14 cellular contexts compared by ENCODE assay signal in the genomic region with DNA sequence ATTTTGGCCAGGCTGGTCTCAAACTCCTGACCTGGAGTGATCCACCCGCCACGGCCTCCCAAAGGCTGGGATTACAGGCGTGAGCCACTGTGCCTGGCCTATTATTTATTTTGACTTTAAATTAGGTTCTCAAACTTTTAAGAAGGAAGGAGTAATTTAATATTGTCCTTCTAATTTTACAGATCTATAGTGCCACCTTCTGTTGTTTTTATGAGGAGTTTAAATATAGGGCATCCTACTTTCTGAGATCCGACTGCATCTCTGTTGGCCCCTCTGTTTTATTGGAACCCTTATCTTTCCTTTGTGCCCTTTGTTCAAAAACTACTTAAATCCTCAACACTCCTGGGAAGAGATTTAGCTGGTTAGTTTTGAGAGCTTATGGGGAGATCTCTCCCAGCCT. TPM values are rescaled to one million over a fixed set of nuclear protein-coding genes. Genes with fewer than 3 reads are reported as not detected.
A peak's percentile ranks its signal among the peaks of the same experiment; 100 is the strongest.
DNase-seq lines count a peak whose midpoint lies in the region; ATAC-seq and TF ChIP-seq lines count a peak whose summit lies in the region.
"Had no signal": no experiment of that assay in that cellular context is flagged by ENCODE, and none has a peak within 500 bp of the region (broad histone marks: within the 10 kb centered on the region; RNA-seq: fewer than 3 reads in every experiment).

No MANE protein-coding gene starts in this region.

- no peak overlapping the region for H2AK5ac ChIP-seq in neuronal stem cell (ENCODE audit: low read depth, low read length)

- no peak overlapping the region for H3K23ac ChIP-seq in neuronal stem cell (ENCODE audit: low read depth, low read length, poor library complexity)

- no peak overlapping the region for H2BK120ac ChIP-seq in neuronal stem cell (ENCODE audit: low read depth, low read length)

- 44 to 50% methylated on average over 4 of the region's 4 CpGs for WGBS in heart right ventricle, 2 donors
- WGBS in esophagus muscularis mucosa: 38% methylated on average over 4 of the region's 4 CpGs
- no CpG with 5 or more reads among the region's 4 CpGs for WGBS in neuronal stem cell (ENCODE audit: extremely low coverage in 2 of 2, insufficient read length in 2 of 2, insufficient replicate concordance in 1 of 2), 2 donors

- H2BK5ac ChIP-seq in neuronal stem cell (ENCODE audit: low read length): no peak overlapping the region

- no peaks in the 10 kb centered on the region for H4K20me1 ChIP-seq in OCI-LY3 (ENCODE audit: insufficient read depth, low read length)

- H3K9ac ChIP-seq in OCI-LY3 (ENCODE audit: low read length) (no peak overlapping the region), neuronal stem cell (ENCODE audit: low read depth, low read length, poor library complexity) (no peak overlapping the region)

- intact Hi-C loops in heart right ventricle (cut with DNase I) (loop anchor here in 1 of 10 donors (5.0 kb wide), 1 partner anchor 301 kb away; no protein-coding TSS in a partner anchor), left ventricle myocardium superior (cut with micrococcal nuclease) (no loop called here), esophagus muscularis mucosa (cut with DNase I) (no loop called here)

- no peak for TF ChIP-seq POLR2A in esophagus muscularis mucosa (IDR thresholded peaks at IDR 0.05; ENCODE audit: low read depth)

- no peak overlapping the region for H2BK15ac ChIP-seq in neuronal stem cell (ENCODE audit: low read length)

- H3K4me3 ChIP-seq in heart right ventricle: no peak overlapping the region
- no peak overlapping the region for H3K4me3 ChIP-seq in OCI-LY3 (ENCODE audit: low read length)
- no peak overlapping the region for H3K4me3 ChIP-seq in esophagus muscularis mucosa
- no peak overlapping the region for H3K4me3 ChIP-seq in neuronal stem cell (ENCODE audit: low read length in 2 of 2)
- H3K4me3 ChIP-seq: GM23338 had no signal

- no peak overlapping the region; the same call in 1 of the 2 replicates for H2AFZ ChIP-seq in OCI-LY3 (ENCODE audit: low read depth, low read length)
- H2AFZ ChIP-seq in neuronal stem cell (ENCODE audit: low read length): no peak overlapping the region
- H2AFZ ChIP-seq: GM23338 had no signal

- H3K9me3 ChIP-seq in heart right ventricle (no peaks in the 10 kb centered on the region), OCI-LY3 (ENCODE audit: insufficient read depth, low read length) (no peaks in the 10 kb centered on the region), esophagus muscularis mucosa (no peaks in the 10 kb centered on the region), neuronal stem cell (replicated peaks in 1 of 2; ENCODE audit: control insufficient read depth in 2 of 2, insufficient read depth in 1 of 2, low read depth in 1 of 2, low read length in 2 of 2) (no peaks in the 10 kb centered on the region)
- H3K9me3 ChIP-seq: Caco-2 had no signal

- H2BK12ac ChIP-seq in neuronal stem cell (ENCODE audit: low read length): no peak overlapping the region

- no peak for ATAC-seq in heart right ventricle
- ATAC-seq in left ventricle myocardium superior: no peak
- no peak for ATAC-seq in GM18907 (IDR thresholded peaks at IDR 0.05; ENCODE audit: unreplicated experiment)
- no peak for ATAC-seq in GM21619 (IDR thresholded peaks at IDR 0.05; ENCODE audit: unreplicated experiment)
- ATAC-seq: GM23338 had no signal

- no peak overlapping the region for H4K8ac ChIP-seq in neuronal stem cell (ENCODE audit: low read depth, low read length)

- no peak for TF ChIP-seq EP300 in esophagus muscularis mucosa (IDR thresholded peaks at IDR 0.05)

- H3K4me1 ChIP-seq in heart right ventricle: no peaks in the 10 kb centered on the region
- H3K4me1 ChIP-seq in OCI-LY3 (ENCODE audit: low read length): no peaks in the 10 kb centered on the region
- H3K4me1 ChIP-seq in esophagus muscularis mucosa: no peaks in the 10 kb centered on the region
- H3K4me1 ChIP-seq in neuronal stem cell (ENCODE audit: control insufficient read depth in 2 of 2, insufficient read depth in 1 of 2, low read depth in 1 of 2, low read length in 2 of 2): no peaks in the 10 kb centered on the region
- H3K4me1 ChIP-seq: Caco-2 had no signal

- H3K18ac ChIP-seq in neuronal stem cell (ENCODE audit: low read length): no peak overlapping the region

- H3K27ac ChIP-seq in heart right ventricle (no peak overlapping the region), OCI-LY3 (ENCODE audit: low read length) (no peak overlapping the region), esophagus muscularis mucosa (replicated peaks in 1 of 4) (no peak overlapping the region), neuronal stem cell (replicated peaks; ENCODE audit: low read length) (no peak overlapping the region)

- H4K91ac ChIP-seq in neuronal stem cell (ENCODE audit: low read depth, low read length, poor library complexity): no peak overlapping the region

- H3K36me3 ChIP-seq in heart right ventricle (no peaks in the 10 kb centered on the region), OCI-LY3 (replicated peaks; ENCODE audit: low read depth, low read length) (no peaks in the 10 kb centered on the region), esophagus muscularis mucosa (no peaks in the 10 kb centered on the region), neuronal stem cell (replicated peaks in 1 of 2; ENCODE audit: control insufficient read depth in 2 of 2, insufficient read depth in 2 of 2, low read length in 2 of 2) (no peaks in the 10 kb centered on the region)

- H3K14ac ChIP-seq in neuronal stem cell (ENCODE audit: low read length): no peak overlapping the region

- no peak for DNase-seq in heart right ventricle
- no peak for DNase-seq in left ventricle myocardium superior
- no peak for DNase-seq in esophagus muscularis mucosa (ENCODE audit: extremely low spot score)
- DNase-seq in neuronal stem cell (ENCODE audit: low spot score): no peak
- no peak for DNase-seq in NCI-H82 treated with DMSO at 0.1 percent for 48 hours (lab: John Stamatoyannopoulos, UW; ENCODE audit: unreplicated experiment)
- DNase-seq: activated CD4-positive, alpha-beta T cell treated with anti-CD3 and anti-CD28 coated beads for 4 hours; activated naive CD4-positive, alpha-beta T cell treated with anti-CD3 and anti-CD28 coated beads, Interleukin-2, amount 50 U/mL, for 16 hours; Caco-2; effector memory CD4-positive, alpha-beta T cell; NCI-H146 had no signal

- TF ChIP-seq CTCF in heart right ventricle (IDR thresholded peaks at IDR 0.05) (peak in 7 of 9 donors; percentile 12 to 44 (median 31)), OCI-LY3 (IDR thresholded peaks at IDR 0.05; ENCODE audit: low read depth, low read length) (peak; percentile 27; the same call in 1 of the 2 replicates), esophagus muscularis mucosa (IDR thresholded peaks at IDR 0.05) (peak in 2 of 3 experiments; percentile 21 to 42)

- H3K79me2 ChIP-seq in OCI-LY3 (ENCODE audit: low read length): no peaks in the 10 kb centered on the region

- no peaks in the 10 kb centered on the region for H3K27me3 ChIP-seq in heart right ventricle
- H3K27me3 ChIP-seq in OCI-LY3 (ENCODE audit: low read depth, low read length): no peaks in the 10 kb centered on the region
- H3K27me3 ChIP-seq in esophagus muscularis mucosa: no peaks in the 10 kb centered on the region
- H3K27me3 ChIP-seq in neuronal stem cell (ENCODE audit: control insufficient read depth in 3 of 3, insufficient read depth in 3 of 3, low read depth in 1 of 3, low read length in 3 of 3): no peaks in the 10 kb centered on the region

- H3K4me2 ChIP-seq in OCI-LY3 (ENCODE audit: low read length) (no peak overlapping the region), neuronal stem cell (ENCODE audit: insufficient read depth, low read length, poor library complexity, severe bottlenecking) (no peak overlapping the region)
- H3K4me2 ChIP-seq: GM23338 had no signal

- H3K79me1 ChIP-seq in neuronal stem cell (ENCODE audit: low read depth, low read length): no peaks in the 10 kb centered on the region

- H3K4ac ChIP-seq in neuronal stem cell (ENCODE audit: low read length): no peak overlapping the region

RNA-seq across cellular contexts. Expression of a gene that starts 25.4 kb away (rescaled TPM):
- total RNA-seq in heart right ventricle (1 to 10 TPM; 6.5 to 9.3 (median 8.0) TPM), left ventricle myocardium superior (6.4 TPM), esophagus muscularis mucosa (10 to 100 TPM in 3 of 4 donors, 1 to 10 TPM in 1; 9.7 to 13.4 (median 11.9) TPM)
- 1 to 10 TPM; 4.2 to 6.3 TPM for polyA plus RNA-seq in heart right ventricle
- 9.5 TPM for polyA plus RNA-seq in neuronal stem cell (2013, experiment 1 of 2)
- polyA plus RNA-seq in neuronal stem cell (2013, experiment 2 of 2): 9.9 TPM
